In the genomic region with DNA sequence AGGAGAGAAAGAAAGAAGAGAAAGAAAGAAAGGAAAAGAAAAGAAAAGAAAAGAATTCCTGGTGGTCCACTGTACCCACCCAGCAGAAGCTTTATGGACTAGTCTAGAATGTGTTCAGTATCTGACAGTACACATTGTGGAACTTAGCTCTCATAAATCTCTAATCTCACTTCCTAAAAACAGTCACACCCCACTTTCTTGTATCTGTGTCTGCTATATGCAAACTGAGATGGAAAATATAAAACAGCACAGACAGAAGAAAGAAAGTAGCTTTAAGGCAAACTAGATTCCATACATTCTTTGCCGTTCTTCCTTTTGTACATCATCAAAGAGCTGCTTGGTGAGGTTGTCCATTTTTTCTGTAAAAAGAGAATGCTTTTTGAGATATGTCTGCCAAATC, we compare ENCODE assay signal across 12 cellular contexts. TPM values are rescaled to one million over a fixed set of nuclear protein-coding genes. Genes with fewer than 3 reads are reported as not detected.
DNase-seq lines count a peak whose midpoint lies in the region; ATAC-seq and TF ChIP-seq lines count a peak whose summit lies in the region.
"Had no signal": no experiment of that assay in that cellular context is flagged by ENCODE, and none has a peak within 500 bp of the region (broad histone marks: within the 10 kb centered on the region; RNA-seq: fewer than 3 reads in every experiment).

No MANE protein-coding gene starts in this region.

- H3K36me3 ChIP-seq in BLaER1 treated with 17β-estradiol and CSF1 and Interleukin-3, amounts not matched to agents 10 nM and 100 nM: peaks cover 0 to 13% (median 0%) of the 10 kb centered on the region in 11 experiments; a peak in 4 of 22 replicates
- peaks cover 0 to 5% of the 10 kb centered on the region in 2 donors for H3K36me3 ChIP-seq in psoas muscle (ENCODE audit: insufficient read depth in 1 of 2, low read depth in 1 of 2)
- H3K36me3 ChIP-seq: HAP-1 had no signal

- peaks cover 4% of the 10 kb centered on the region for H3K27me3 Mint-ChIP-seq in activated T-helper 1 cell treated with anti-CD3 and anti-CD28 coated beads, Interleukin-12 subunit alpha, Interleukin-12 subunit beta, Interleukin-2, Interleukin-4 antibody, amounts not matched to agents 30 ng/mL and 10 ng/mL and 1 ng/mL, durations not matched to agents 14 hours and 24 hours and 36 hours (ENCODE audit: insufficient read depth)

- 58 to 85% (median 73%) methylated on average over 1 of the region's 1 CpG for WGBS in psoas muscle, 3 donors

- intact Hi-C loops in psoas muscle (cut with DNase I): no loop called here
- intact Hi-C loops in activated T-helper 1 cell treated with anti-CD3 and anti-CD28 coated beads, Interleukin-12 subunit alpha, Interleukin-12 subunit beta, Interleukin-2, Interleukin-4 antibody, amounts not matched to agents 30 ng/mL and 10 ng/mL and 1 ng/mL, durations not matched to agents 14 hours and 24 hours and 36 hours (cut with micrococcal nuclease): no loop called here

- H3K27me3 ChIP-seq in BLaER1 treated with 17β-estradiol and CSF1 and Interleukin-3, amounts not matched to agents 10 nM and 100 nM: no peaks in the 10 kb centered on the region
- no peaks in the 10 kb centered on the region for H3K27me3 ChIP-seq in psoas muscle (ENCODE audit: insufficient read depth in 3 of 3, low read length in 2 of 3)

- peaks cover 65 to 87% (median 76%) of the 10 kb centered on the region in 10 experiments for H3K4me1 ChIP-seq in BLaER1 treated with 17β-estradiol and CSF1 and Interleukin-3, amounts not matched to agents 10 nM and 100 nM
- H3K4me1 ChIP-seq in psoas muscle: no peaks in the 10 kb centered on the region
- H3K4me1 ChIP-seq: HAP-1 had no signal

- no peak for TF ChIP-seq CTCF in psoas muscle (IDR thresholded peaks at IDR 0.05)

- H3K9me3 ChIP-seq in BLaER1 treated with 17β-estradiol and CSF1 and Interleukin-3, amounts not matched to agents 10 nM and 100 nM (replicated peaks in 1 of 11): no peaks in the 10 kb centered on the region
- no peaks in the 10 kb centered on the region for H3K9me3 ChIP-seq in psoas muscle
- H3K9me3 ChIP-seq: HAP-1 had no signal

- no peak overlapping the region for H3K27ac Mint-ChIP-seq in activated T-helper 1 cell treated with anti-CD3 and anti-CD28 coated beads, Interleukin-12 subunit alpha, Interleukin-12 subunit beta, Interleukin-2, Interleukin-4 antibody, amounts not matched to agents 30 ng/mL and 10 ng/mL and 1 ng/mL, durations not matched to agents 14 hours and 24 hours and 36 hours

- no peak overlapping the region for H3K4me3 Mint-ChIP-seq in activated T-helper 1 cell treated with anti-CD3 and anti-CD28 coated beads, Interleukin-12 subunit alpha, Interleukin-12 subunit beta, Interleukin-2, Interleukin-4 antibody, amounts not matched to agents 30 ng/mL and 10 ng/mL and 1 ng/mL, durations not matched to agents 14 hours and 24 hours and 36 hours

- DNase-seq in OCI-M1 (lab: John Stamatoyannopoulos, UW) (peak; percentile 55), psoas muscle (no peak), NCI-H69 (lab: John Stamatoyannopoulos, UW) (no peak), iPS-NIHi7 (ENCODE audit: extremely low spot score) (no peak)
- DNase-seq in activated T-helper 1 cell treated with anti-CD3 and anti-CD28 coated beads, Interleukin-12 subunit alpha, Interleukin-12 subunit beta, Interleukin-2, Interleukin-4 antibody, amounts not matched to agents 30 ng/mL and 10 ng/mL and 1 ng/mL, durations not matched to agents 14 hours and 24 hours and 36 hours (ENCODE audit: low spot score): no peak
- DNase-seq: activated CD8-positive, alpha-beta memory T cell treated with anti-CD3 and anti-CD28 coated beads, Interleukin-2, amount 50 U/mL, for 48 hours; NCI-H524 treated with DMSO at 0.1 percent for 48 hours had no signal

- H3K9ac ChIP-seq in BLaER1 treated with 17β-estradiol and CSF1 and Interleukin-3, amounts not matched to agents 10 nM and 100 nM: peak overlapping the region in 2 of 11 experiments; percentile 9 to 30; a peak in 3 of 22 replicates

- ATAC-seq in GM19324 (IDR thresholded peaks at IDR 0.05; ENCODE audit: low FRiP score, unreplicated experiment): peak; percentile 52
- ATAC-seq in HG03025 (IDR thresholded peaks at IDR 0.05; ENCODE audit: low FRiP score, unreplicated experiment): peak; percentile 59
- ATAC-seq in psoas muscle: no peak

- no peaks in the 10 kb centered on the region for H3K9me3 Mint-ChIP-seq in activated T-helper 1 cell treated with anti-CD3 and anti-CD28 coated beads, Interleukin-12 subunit alpha, Interleukin-12 subunit beta, Interleukin-2, Interleukin-4 antibody, amounts not matched to agents 30 ng/mL and 10 ng/mL and 1 ng/mL, durations not matched to agents 14 hours and 24 hours and 36 hours

- peak overlapping the region in 8 of 11 experiments; percentile 27 to 58 (median 40); a peak in 14 of 22 replicates for H3K27ac ChIP-seq in BLaER1 treated with 17β-estradiol and CSF1 and Interleukin-3, amounts not matched to agents 10 nM and 100 nM
- no peak overlapping the region for H3K27ac ChIP-seq in psoas muscle
- H3K27ac ChIP-seq: epithelial cell of prostate had no signal

- no peaks in the 10 kb centered on the region for H4K20me1 ChIP-seq in BLaER1 treated with 17β-estradiol and CSF1 and Interleukin-3, amounts not matched to agents 10 nM and 100 nM

- H3K4me3 ChIP-seq in BLaER1 treated with 17β-estradiol and CSF1 and Interleukin-3, amounts not matched to agents 10 nM and 100 nM: no peak overlapping the region
- H3K4me3 ChIP-seq in psoas muscle: no peak overlapping the region
- H3K4me3 ChIP-seq: HAP-1 had no signal

- H3K4me2 ChIP-seq in BLaER1 treated with 17β-estradiol and CSF1 and Interleukin-3, amounts not matched to agents 10 nM and 100 nM: peak overlapping the region; percentile 48 to 72 (median 60)

- peaks cover 31% of the 10 kb centered on the region for H3K4me1 Mint-ChIP-seq in activated T-helper 1 cell treated with anti-CD3 and anti-CD28 coated beads, Interleukin-12 subunit alpha, Interleukin-12 subunit beta, Interleukin-2, Interleukin-4 antibody, amounts not matched to agents 30 ng/mL and 10 ng/mL and 1 ng/mL, durations not matched to agents 14 hours and 24 hours and 36 hours (ENCODE audit: low read depth)

- H3K36me3 Mint-ChIP-seq in activated T-helper 1 cell treated with anti-CD3 and anti-CD28 coated beads, Interleukin-12 subunit alpha, Interleukin-12 subunit beta, Interleukin-2, Interleukin-4 antibody, amounts not matched to agents 30 ng/mL and 10 ng/mL and 1 ng/mL, durations not matched to agents 14 hours and 24 hours and 36 hours (ENCODE audit: low read depth): no peaks in the 10 kb centered on the region

RNA-seq across cellular contexts. Expression of gene GNB5, which starts 41.1 kb away (rescaled TPM):
- total RNA-seq in psoas muscle: 1 to 10 TPM; 1.1 to 2.5 (median 1.4) TPM
- polyA plus RNA-seq in psoas muscle: 1 to 10 TPM in 2 of 3 donors, under 1 TPM in 1; 0.86 to 1.5 (median 1.3) TPM
- total RNA-seq in activated T-helper 1 cell treated with anti-CD3 and anti-CD28 coated beads, Interleukin-12 subunit alpha, Interleukin-12 subunit beta, Interleukin-2, Interleukin-4 antibody, amounts not matched to agents 30 ng/mL and 10 ng/mL and 1 ng/mL, durations not matched to agents 14 hours and 24 hours and 36 hours: 17.0 and 18.5 TPM in 2 replicates

Comparison
In these comparisons a context has a peak if more than half of its experiments do, and no peak if none do; other contexts are left out.
1. ATAC-seq: peak in GM19324 (single experiment) and HG03025 (single experiment); none in psoas muscle (0 of 4).